ENCODE assay signal across 4 cellular contexts in the genomic region with DNA sequence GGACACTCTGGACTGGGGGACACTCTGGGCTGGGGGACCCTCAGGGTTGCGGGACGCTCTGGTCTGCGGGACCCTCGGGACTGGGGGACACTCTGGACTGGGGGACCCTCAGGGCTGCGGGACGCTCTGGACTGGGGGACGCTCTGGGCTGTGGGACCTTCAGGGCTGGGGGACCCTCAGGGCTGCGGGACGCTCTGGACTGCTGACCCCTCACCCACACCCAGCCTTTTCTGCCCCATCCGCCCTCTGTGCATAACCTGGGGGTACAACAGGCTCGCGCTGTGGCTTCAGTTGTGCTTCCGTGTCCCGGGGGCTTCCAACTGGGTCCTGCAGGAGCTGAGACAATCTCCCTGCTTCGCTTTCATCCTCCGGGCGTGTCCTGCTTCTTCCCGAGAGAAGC.
"Had no signal": no experiment of that assay in that cellular context is flagged by ENCODE, and none has a peak within 500 bp of the region (broad histone marks: within the 10 kb centered on the region; RNA-seq: fewer than 3 reads in every experiment).

No MANE protein-coding gene starts in this region.

- ATAC-seq: HepG2, K562 had no signal

- H3K4me3 ChIP-seq: K562 had no signal

- H3K27ac ChIP-seq: HL-60 had no signal

- DNase-seq: IMR-90 had no signal
